Comparison of ENCODE assay signal across 29 cellular contexts in the genomic region with DNA sequence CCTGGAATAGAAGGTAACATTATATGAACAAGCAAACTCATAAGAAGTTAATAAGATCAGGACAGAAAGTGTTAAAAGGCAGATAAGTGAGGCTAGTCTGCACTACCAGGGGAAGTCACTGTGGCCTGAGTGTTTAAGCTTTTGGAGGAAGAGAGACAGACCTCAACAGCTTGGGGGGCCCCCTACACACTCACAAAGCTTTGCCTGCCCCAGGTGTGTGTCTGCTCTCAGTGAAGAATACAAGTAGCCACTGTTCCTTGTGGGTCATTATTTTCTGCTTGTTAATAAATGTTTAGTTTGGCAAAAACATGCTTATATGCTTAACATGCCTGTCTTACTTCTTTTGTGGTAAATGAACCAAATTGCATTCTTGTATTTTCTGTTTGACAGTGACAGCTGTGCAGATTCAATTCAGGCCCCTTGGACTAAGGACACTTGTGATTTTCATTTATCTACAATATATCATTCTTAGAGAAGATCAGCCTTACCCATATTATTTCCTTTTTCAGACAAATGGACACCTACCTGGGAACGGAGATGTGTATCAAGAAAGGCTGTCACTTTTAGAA. TPM values are rescaled to one million over a fixed set of nuclear protein-coding genes. Genes with fewer than 3 reads are reported as not detected.
DNase-seq lines count a peak whose midpoint lies in the region; ATAC-seq and FAIRE-seq lines count a peak whose summit lies in the region.
"Had no signal": no experiment of that assay in that cellular context is flagged by ENCODE, and none has a peak within 500 bp of the region (broad histone marks: within the 10 kb centered on the region; RNA-seq: fewer than 3 reads in every experiment).

No MANE protein-coding gene starts in this region.

- H3K4me3 ChIP-seq in SJCRH30 = no peak overlapping the region
- H3K4me3 ChIP-seq: BLaER1, SJSA1, testis, vagina had no signal

- no peaks in the 10 kb centered on the region for H3K36me3 ChIP-seq in SJCRH30
- H3K36me3 ChIP-seq: BLaER1, SJSA1, vagina had no signal

- no peaks in the 10 kb centered on the region; the same call in 1 of the 2 replicates for H3K9me3 ChIP-seq in SJCRH30 (replicated peaks)
- H3K9me3 ChIP-seq: BLaER1, Caco-2, SJSA1, testis, vagina had no signal

- FAIRE-seq in GM18507 (lab: Jason Lieb, UNC) = peak; percentile 42
- FAIRE-seq: H54 had no signal

- no peaks in the 10 kb centered on the region for H3K27me3 ChIP-seq in SJCRH30
- H3K27me3 ChIP-seq: BLaER1, SJSA1, testis, vagina had no signal

- DNase-seq in GM18507 (ENCODE audit: extremely low spot score, insufficient read length, low read depth) (no peak), SJCRH30 (peak; percentile 74 to 84), HUDEP-2 (lab: John Stamatoyannopoulos, UW; ENCODE audit: unreplicated experiment in 76 of 76) (no peak), OCI-M2 (lab: John Stamatoyannopoulos, UW; ENCODE audit: unreplicated experiment) (no peak)
- DNase-seq in activated naive CD4-positive, alpha-beta T cell treated with Interleukin-2 at 50 U/mL for 16 hours = no peak
- no peak for DNase-seq in activated effector memory CD4-positive, alpha-beta T cell treated with anti-CD3 and anti-CD28 coated beads, Interleukin-2, amount 50 U/mL, for 16 hours
- DNase-seq: activated CD4-positive, alpha-beta T cell treated with anti-CD3 and anti-CD28 coated beads, Interleukin-2, amount 50 U/mL, for 48 hours; activated naive CD4-positive, alpha-beta T cell treated with anti-CD3 and anti-CD28 coated beads for 36 hours; activated T-cell treated with anti-CD3 and anti-CD28 coated beads, Interleukin-2, amount 50 U/mL, for 1 hour; amygdala; Caco-2; glutamatergic neuron; left cardiac atrium; mesenchymal stem cell; naive B cell; NCI-H1694 treated with DMSO at 0.1 percent for 48 hours; right cardiac atrium; stimulated activated CD4-positive, alpha-beta T cell treated with anti-CD3 and anti-CD28 coated beads, Interleukin-15, amount 100 ng/mL, for 24 hours; testis had no signal

- H3K4me1 ChIP-seq in SJCRH30 = peaks cover 12% of the 10 kb centered on the region
- H3K4me1 ChIP-seq: BLaER1, Caco-2, SJSA1, testis, vagina had no signal

- ATAC-seq in GM21576 (IDR thresholded peaks at IDR 0.05; ENCODE audit: unreplicated experiment) (peak; percentile 82), HG02973 (IDR thresholded peaks at IDR 0.05; ENCODE audit: unreplicated experiment) (peak; percentile 70)
- ATAC-seq: left cardiac atrium, Panc1, right cardiac atrium had no signal

- H3K27ac ChIP-seq in SJCRH30 = peak overlapping the region; percentile 33
- H3K27ac ChIP-seq: BLaER1, SJSA1, testis, vagina had no signal

RNA-seq across cellular contexts. Expression of a gene that starts 50.7 kb away (rescaled TPM):
- not detected in 2 replicates for total RNA-seq in SJCRH30 (2014; rRNA removed; shearing (Covaris generic))
- total RNA-seq: A673; activated naive CD4-positive, alpha-beta T cell treated with anti-CD3 and anti-CD28 coated beads for 36 hours; Caco-2; left cardiac atrium; omental fat pad; right cardiac atrium; SJSA1; T-helper 2 cell treated with Interferon-gamma antibody and Interleukin-4, amounts not matched to agents 100 ng/mL and 5 ng/mL, for 36 hours; vagina had no signal

Comparison
In these comparisons a context has a peak if more than half of its experiments do, and no peak if none do; other contexts are left out.
1. DNase-seq: peak in SJCRH30 (2 of 2); none in GM18507 (single experiment), HUDEP-2 (0 of 76), activated naive CD4-positive, alpha-beta T cell treated with Interleukin-2 at 50 U/mL for 16 hours (single experiment), activated effector memory CD4-positive, alpha-beta T cell treated with anti-CD3 and anti-CD28 coated beads, Interleukin-2, amount 50 U/mL, for 16 hours (single experiment) and OCI-M2 (single experiment).